15 cellular contexts compared by ENCODE assay signal in the genomic region with DNA sequence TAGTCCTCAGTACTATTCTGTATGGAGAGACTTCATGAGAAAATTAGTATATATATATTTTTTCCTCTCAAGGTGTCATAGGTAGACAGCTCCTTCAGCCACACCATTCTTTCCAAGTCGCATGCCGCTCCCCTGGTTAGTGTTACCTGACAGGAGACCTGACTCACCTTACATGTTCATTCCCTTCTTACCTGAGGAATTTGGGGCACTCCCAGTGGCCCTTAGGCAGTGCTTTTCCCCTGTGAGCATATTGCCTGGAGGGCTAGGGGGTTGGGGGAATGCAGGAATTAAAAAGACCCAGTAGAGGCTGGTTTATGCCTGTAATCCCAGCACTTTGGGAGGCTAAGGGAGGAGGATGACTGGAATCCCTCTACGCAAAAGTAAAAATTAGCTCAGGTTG. TPM values are rescaled to one million over a fixed set of nuclear protein-coding genes. Genes with fewer than 3 reads are reported as not detected.
DNase-seq lines count a peak whose midpoint lies in the region; ATAC-seq, FAIRE-seq and TF ChIP-seq lines count a peak whose summit lies in the region.
"Had no signal": no experiment of that assay in that cellular context is flagged by ENCODE, and none has a peak within 500 bp of the region (broad histone marks: within the 10 kb centered on the region; RNA-seq: fewer than 3 reads in every experiment).

No MANE protein-coding gene starts in this region.

- no peaks in the 10 kb centered on the region for H3K79me2 ChIP-seq in GM12878 (ENCODE audit: control insufficient read depth, insufficient read depth, low read length)

- 98% methylated on average over 3 of the region's 3 CpGs for WGBS in GM12878 (ENCODE audit: insufficient coverage, insufficient replicate concordance, low lambda C conversion rate, missing lambda C conversion rate)

- H2AFZ ChIP-seq in GM12878 (ENCODE audit: control insufficient read depth, low read depth, low read length), result no peak overlapping the region

- H3K4me2 ChIP-seq in GM12878 (ENCODE audit: control insufficient read depth, insufficient read depth), result no peak overlapping the region

- H3K36me3 ChIP-seq in left ventricle myocardium inferior, result peaks cover 37% of the 10 kb centered on the region
- peaks cover 10 to 17% of the 10 kb centered on the region in 2 experiments for H3K36me3 ChIP-seq in GM12878 (ENCODE audit: control insufficient read depth in 2 of 2, insufficient read depth in 2 of 2, low read length in 1 of 2)

- peaks cover 65% of the 10 kb centered on the region for H3K4me1 ChIP-seq in left ventricle myocardium inferior
- peaks cover 15% of the 10 kb centered on the region for H3K4me1 ChIP-seq in GM12878 (ENCODE audit: control insufficient read depth, insufficient read depth, low read length)

- no peaks in the 10 kb centered on the region for H4K20me1 ChIP-seq in GM12878 (ENCODE audit: control insufficient read depth, insufficient read depth)

- CTCF ChIA-PET in GM12878 (lab: Yijun Ruan, JAX), result interaction anchor here (0.6 to 2.1 kb wide), 7 partner anchors 9 to 292 kb away, joined by 3 to 9 read pairs (median 3); partner anchors contain the start of genes ACTN4, MRPS12 and SARS2

- no peaks in the 10 kb centered on the region for H3K27me3 ChIP-seq in left ventricle myocardium inferior (ENCODE audit: low read depth)
- no peaks in the 10 kb centered on the region for H3K27me3 ChIP-seq in GM12878 (replicated peaks in 1 of 2; ENCODE audit: control insufficient read depth in 2 of 2, insufficient read depth in 2 of 2, low read length in 1 of 2)
- H3K27me3 ChIP-seq: MG63, Peyer's patch had no signal

- FAIRE-seq in GM12878 (lab: Jason Lieb, UNC), result no peak

- intact Hi-C loops in left ventricle myocardium inferior (cut with micrococcal nuclease) (loop anchor here (10.0 kb wide), 1 partner anchor 234 kb away; the partner anchor contains the start of gene FAM98C), Right ventricle myocardium inferior (cut with DNase I) (no loop called here), GM12878 (cut with micrococcal nuclease; ENCODE audit: unreplicated experiment) (no loop called here)

- SMC1A ChIA-PET in GM12878 (lab: Charles Lee; ENCODE audit: uncharacterized antibody, unreplicated experiment), result interaction anchor here (0.9 to 7.4 kb wide), 3 partner anchors 9 to 93 kb away, joined by 4 to 102 read pairs (median 4); partner anchors contain the start of gene ACTN4

- ATAC-seq in Right ventricle myocardium inferior, result no peak
- no peak for ATAC-seq in GM12878
- ATAC-seq in GM18907 (IDR thresholded peaks at IDR 0.05; ENCODE audit: unreplicated experiment), result no peak

- no peak for TF ChIP-seq EP300 in GM12878 (IDR thresholded peaks at IDR 0.05; ENCODE audit: borderline replicate concordance in 1 of 2, control insufficient read depth in 1 of 2, low read depth in 2 of 2, low read length in 2 of 2)

- H3K9me3 ChIP-seq in left ventricle myocardium inferior (replicated peaks) (no peaks in the 10 kb centered on the region), GM12878 (replicated peaks; ENCODE audit: control insufficient read depth, insufficient read depth, low read length) (no peaks in the 10 kb centered on the region)
- H3K9me3 ChIP-seq: MG63, Peyer's patch had no signal

- POLR2A ChIA-PET in GM12878 (lab: Charles Lee), result interaction anchor here (0.8 kb wide), 1 partner anchor 32 kb away, joined by 4 read pairs; no protein-coding TSS in a partner anchor

- no peak for DNase-seq in left ventricle myocardium inferior
- no peak for DNase-seq in Right ventricle myocardium inferior (ENCODE audit: missing footprints)
- DNase-seq in GM12878 (ENCODE audit: low read depth, low spot score), result no peak
- DNase-seq in islet precursor cell, result peak; percentile 91
- no peak for DNase-seq in GM19238 (ENCODE audit: insufficient read length, low spot score)
- no peak for DNase-seq in DMS 273 (lab: John Stamatoyannopoulos, UW; ENCODE audit: unreplicated experiment)
- DNase-seq in NCI-H2171 treated with DMSO at 0.1 percent for 48 hours (lab: John Stamatoyannopoulos, UW), result no peak
- DNase-seq: DND-41, KG1, MG63, NCI-H1092 treated with DMSO at 0.1 percent for 48 hours, NCI-H1694, Peyer's patch had no signal

- TF ChIP-seq RAD21 in GM12878 (IDR thresholded peaks at IDR 0.05; ENCODE audit: insufficient read depth, low read depth, low read length), result no peak

- peak overlapping the region; percentile 4 for H3K27ac ChIP-seq in left ventricle myocardium inferior (replicated peaks)
- no peak overlapping the region for H3K27ac ChIP-seq in GM12878 (ENCODE audit: control insufficient read depth, insufficient read depth)
- H3K27ac ChIP-seq: C4-2B had no signal

- 0 out of 2 replicates have a peak, but pooled peaks have one; percentile 21 for TF ChIP-seq POLR2A in GM12878 (IDR thresholded peaks at IDR 0.05; ENCODE audit: low read depth, low read length)

- BruUV-seq in GM12878 (replicated peaks; lab: Mats Ljungman, UMichigan), result no TSS peak

- RAD21 ChIA-PET in GM12878 (lab: Charles Lee; ENCODE audit: unreplicated experiment), result interaction anchor here (1.1 to 1.4 kb wide), 3 partner anchors 9 to 291 kb away, joined by 3 to 7 read pairs (median 7); partner anchors contain the start of genes ACTN4, MRPS12 and SARS2

- in situ Hi-C loops in GM12878 (cut with MboI), result loop anchor here (25.0 kb wide), 1 partner anchor 226 kb away; the partner anchor contains the start of gene FAM98C

- TF ChIP-seq CTCF in left ventricle myocardium inferior (IDR thresholded peaks at IDR 0.05; ENCODE audit: borderline replicate concordance) (no peak), GM12878 (IDR thresholded peaks at IDR 0.05 in 2 of 3, conservative IDR thresholded peaks at IDR 0.05 in 1 of 3; ENCODE audit: control insufficient read depth in 2 of 3, extremely low read depth in 1 of 3, insufficient read depth in 1 of 3, low read depth in 3 of 3, low read length in 3 of 3) (no peak)

- no peak overlapping the region for H3K9ac ChIP-seq in GM12878 (ENCODE audit: control insufficient read depth, insufficient read depth, low read length)

- no peak overlapping the region for H3K4me3 ChIP-seq in left ventricle myocardium inferior
- no peak overlapping the region for H3K4me3 ChIP-seq in GM12878
- H3K4me3 ChIP-seq: MG63, Peyer's patch had no signal

RNA-seq across cellular contexts. Expression of gene ACTN4, which starts 9.0 kb away (rescaled TPM):
- total RNA-seq in left ventricle myocardium inferior (111 TPM), Right ventricle myocardium inferior (145 TPM), GM12878 (2014; rRNA removed) (131 and 173 TPM in 2 replicates), GM12878 (2014; rRNA removed; fragmentation: Illumina TruSeq; extraction: Trizol) (26.9 and 30.4 TPM in 2 replicates), GM12878 (2021) (278 and 293 TPM in 2 replicates)
- total RNA-seq in GM12878 (2013; cell fraction: nucleolus; rRNA removed), result 94.9 and 116 TPM in 2 replicates
- polyA plus RNA-seq in GM12878 (2011; ENCODE audit: low read depth), result 84.3 TPM
- polyA plus RNA-seq in GM12878 (2011; rRNA removed) (40.0 and 127 TPM in 2 replicates), GM12878 (2014; fragmentation: Illumina TruSeq; extraction: Trizol) (99.2 and 135 TPM in 2 replicates), GM12878 (2014; fragmentation: Nextera tagmentation; extraction: Ambion mirVana) (1 to 10 TPM; 2.4 to 6.7 TPM), GM12878 (2014; rRNA removed) (123 and 187 TPM in 2 replicates), GM12878 (2016; fragmentation: Nextera tagmentation; extraction: Ambion mirVana) (10 to 100 TPM; 37.9 to 45.7 TPM)
- polyA plus RNA-seq in GM12878 (2011; cell fraction: cytosol; rRNA removed), result 71.1 and 76.5 TPM in 2 replicates
- polyA plus RNA-seq in GM12878 (2011; cell fraction: nucleus; rRNA removed), result 300 and 637 TPM in 2 replicates
- 113 and 154 TPM in 2 replicates for polyA plus RNA-seq in GM12878 (2012)
- polyA minus RNA-seq in GM12878 (2011; rRNA and poly(A)+ RNA removed), result 59.8 and 89.6 TPM in 2 replicates
- 39.3 and 47.6 TPM in 2 replicates for polyA minus RNA-seq in GM12878 (2011; cell fraction: cytosol; rRNA and poly(A)+ RNA removed)
- 27.4 and 67.4 TPM in 2 replicates for polyA minus RNA-seq in GM12878 (2011; cell fraction: nucleus; rRNA and poly(A)+ RNA removed)

RNA-seq across cellular contexts. Expression of gene EIF3K, which starts 19.5 kb away (rescaled TPM):
- total RNA-seq in left ventricle myocardium inferior (598 TPM), Right ventricle myocardium inferior (660 TPM), GM12878 (2014; rRNA removed) (454 and 468 TPM in 2 replicates), GM12878 (2014; rRNA removed; fragmentation: Illumina TruSeq; extraction: Trizol) (344 and 358 TPM in 2 replicates), GM12878 (2021) (378 and 384 TPM in 2 replicates)
- 94.4 and 105 TPM in 2 replicates for total RNA-seq in GM12878 (2013; cell fraction: nucleolus; rRNA removed)
- polyA plus RNA-seq in GM12878 (2011; ENCODE audit: low read depth), result 241 TPM
- polyA plus RNA-seq in GM12878 (2011; rRNA removed) (156 and 330 TPM in 2 replicates), GM12878 (2014; fragmentation: Illumina TruSeq; extraction: Trizol) (862 and 927 TPM in 2 replicates), GM12878 (2014; fragmentation: Nextera tagmentation; extraction: Ambion mirVana) (100 to 1,000 TPM; 715 to 863 TPM), GM12878 (2014; rRNA removed) (515 and 596 TPM in 2 replicates), GM12878 (2016; fragmentation: Nextera tagmentation; extraction: Ambion mirVana) (100 to 1,000 TPM; 393 to 403 TPM)
- polyA plus RNA-seq in GM12878 (2011; cell fraction: cytosol; rRNA removed), result 865 and 965 TPM in 2 replicates
- polyA plus RNA-seq in GM12878 (2011; cell fraction: nucleus; rRNA removed), result 352 and 437 TPM in 2 replicates
- polyA plus RNA-seq in GM12878 (2012), result 356 and 358 TPM in 2 replicates
- 377 and 421 TPM in 2 replicates for polyA minus RNA-seq in GM12878 (2011; rRNA and poly(A)+ RNA removed)
- polyA minus RNA-seq in GM12878 (2011; cell fraction: cytosol; rRNA and poly(A)+ RNA removed), result 139 and 152 TPM in 2 replicates
- 57.3 and 75.5 TPM in 2 replicates for polyA minus RNA-seq in GM12878 (2011; cell fraction: nucleus; rRNA and poly(A)+ RNA removed)

RNA-seq across cellular contexts. Expression of gene MAP4K1, which starts 20.7 kb away (rescaled TPM):
- total RNA-seq in left ventricle myocardium inferior (1.6 TPM), Right ventricle myocardium inferior (3.1 TPM), GM12878 (2014; rRNA removed) (107 and 123 TPM in 2 replicates), GM12878 (2014; rRNA removed; fragmentation: Illumina TruSeq; extraction: Trizol) (58.1 and 72.6 TPM in 2 replicates), GM12878 (2021) (294 and 306 TPM in 2 replicates)
- total RNA-seq in GM12878 (2013; cell fraction: nucleolus; rRNA removed), result 240 and 254 TPM in 2 replicates
- 90.5 TPM for polyA plus RNA-seq in GM12878 (2011; ENCODE audit: low read depth)
- polyA plus RNA-seq in GM12878 (2011; rRNA removed) (95.5 and 243 TPM in 2 replicates), GM12878 (2014; fragmentation: Illumina TruSeq; extraction: Trizol) (122 and 157 TPM in 2 replicates), GM12878 (2014; fragmentation: Nextera tagmentation; extraction: Ambion mirVana) (10 to 100 TPM; 39.2 to 92.6 TPM), GM12878 (2014; rRNA removed) (117 and 145 TPM in 2 replicates), GM12878 (2016; fragmentation: Nextera tagmentation; extraction: Ambion mirVana) (100 to 1,000 TPM; 220 to 263 TPM)
- polyA plus RNA-seq in GM12878 (2011; cell fraction: cytosol; rRNA removed), result 202 and 251 TPM in 2 replicates
- 631 and 739 TPM in 2 replicates for polyA plus RNA-seq in GM12878 (2011; cell fraction: nucleus; rRNA removed)
- 149 and 285 TPM in 2 replicates for polyA plus RNA-seq in GM12878 (2012)
- 132 and 137 TPM in 2 replicates for polyA minus RNA-seq in GM12878 (2011; rRNA and poly(A)+ RNA removed)
- 101 and 112 TPM in 2 replicates for polyA minus RNA-seq in GM12878 (2011; cell fraction: cytosol; rRNA and poly(A)+ RNA removed)
- polyA minus RNA-seq in GM12878 (2011; cell fraction: nucleus; rRNA and poly(A)+ RNA removed), result 127 and 184 TPM in 2 replicates

Comparison
In these comparisons a context has a peak if more than half of its experiments do, and no peak if none do; other contexts are left out.
1. RNA of gene MAP4K1, which starts 20.7 kb away (total RNA-seq): 58.1 to 306 TPM in GM12878; 3.1 TPM in Right ventricle myocardium inferior (single experiment) and 1.6 TPM in left ventricle myocardium inferior (single experiment); every median in the first group is over 10 times any median in the second.